9 cellular contexts compared by ENCODE assay signal in genomic region chr3:192802957-192803899, GRCh38.
A peak's percentile ranks its signal among the peaks of the same experiment; 100 is the strongest.
DNase-seq lines count a peak whose midpoint lies in the region; ATAC-seq and TF ChIP-seq lines count a peak whose summit lies in the region.
"Had no signal": no experiment of that assay in that cellular context is flagged by ENCODE, and none has a peak within 500 bp of the region (broad histone marks: within the 10 kb centered on the region; RNA-seq: fewer than 3 reads in every experiment).

No MANE protein-coding gene starts in this region.

- no TSS peak for BruUV-seq in Panc1 (replicated peaks; lab: Mats Ljungman, UMichigan)

- no peak for TF ChIP-seq POLR2A in esophagus squamous epithelium (IDR thresholded peaks at IDR 0.05)

- H2BK12ac ChIP-seq in neuronal stem cell (ENCODE audit: low read length): no peak overlapping the region

- no peak overlapping the region for H2AFZ ChIP-seq in neuronal stem cell (ENCODE audit: low read length)

- no peak overlapping the region for H3K27ac ChIP-seq in Panc1 (ENCODE audit: low read length)
- no peak overlapping the region for H3K27ac ChIP-seq in esophagus squamous epithelium
- H3K27ac ChIP-seq in neuronal stem cell (replicated peaks; ENCODE audit: low read length): no peak overlapping the region

- H3K18ac ChIP-seq in neuronal stem cell (ENCODE audit: low read length): no peak overlapping the region

- no peak overlapping the region for H4K91ac ChIP-seq in neuronal stem cell (ENCODE audit: low read depth, low read length, poor library complexity)

- no peak overlapping the region for H2BK5ac ChIP-seq in neuronal stem cell (ENCODE audit: low read length)

- CTCF ChIA-PET in Panc1 (lab: Charles Lee): interaction anchor here (0.6 to 1.5 kb wide), 5 partner anchors 10 to 769 kb away, joined by 3 to 6 read pairs (median 3); no protein-coding TSS in a partner anchor

- POLR2A ChIA-PET in Panc1 (lab: Charles Lee): no interaction called here

- H2BK15ac ChIP-seq in neuronal stem cell (ENCODE audit: low read length): no peak overlapping the region

- no peak overlapping the region for H3K9ac ChIP-seq in neuronal stem cell (ENCODE audit: low read depth, low read length, poor library complexity)

- no peak overlapping the region for H3K4ac ChIP-seq in neuronal stem cell (ENCODE audit: low read length)

- ATAC-seq in GM18909 (IDR thresholded peaks at IDR 0.05; ENCODE audit: poor library complexity, unreplicated experiment) (peak; percentile 69), Panc1 (peak; percentile 83)

- in situ Hi-C loops in Panc1 (cut with HindIII; ENCODE audit: low pct_unique_long_range_greater_than_20kb, low sequenced_read_pairs): no loop called here

- H2AK5ac ChIP-seq in neuronal stem cell (ENCODE audit: low read depth, low read length): no peak overlapping the region

- H3K36me3 ChIP-seq in Panc1 (ENCODE audit: control insufficient read depth, insufficient read depth, low read length) (no peaks in the 10 kb centered on the region), esophagus squamous epithelium (peaks cover 0 to 9% (median 0%) of the 10 kb centered on the region in 3 donors), neuronal stem cell (replicated peaks in 1 of 2; ENCODE audit: control insufficient read depth in 2 of 2, insufficient read depth in 2 of 2, low read length in 2 of 2) (peaks cover 5 to 6% of the 10 kb centered on the region in 2 donors)

- no peak overlapping the region for H3K23ac ChIP-seq in neuronal stem cell (ENCODE audit: low read depth, low read length, poor library complexity)

- no peak overlapping the region for H3K14ac ChIP-seq in neuronal stem cell (ENCODE audit: low read length)

- no peaks in the 10 kb centered on the region for H3K79me1 ChIP-seq in neuronal stem cell (ENCODE audit: low read depth, low read length)

- DNase-seq in AML-193 (lab: John Stamatoyannopoulos, UW): peak; percentile 55 to 61
- DNase-seq in Kasumi-1 (lab: John Stamatoyannopoulos, UW): peak; percentile 65 to 82
- DNase-seq in Panc1 (ENCODE audit: low read depth, low spot score): no peak
- no peak for DNase-seq in esophagus squamous epithelium (lab: John Stamatoyannopoulos, UW)
- peak; percentile 29 for DNase-seq in neuronal stem cell (ENCODE audit: low spot score)
- DNase-seq in ureter (ENCODE audit: low spot score): no peak
- no peak for DNase-seq in HK-2 (ENCODE audit: unreplicated experiment)

- intact Hi-C loops in Panc1 (cut with micrococcal nuclease; ENCODE audit: unreplicated experiment): loop anchor here (1.0 to 2.0 kb wide), 2 partner anchors 237 to 336 kb away; no protein-coding TSS in a partner anchor
- intact Hi-C loops in esophagus squamous epithelium (cut with DNase I): loop anchor here (5.0 to 10.0 kb wide), 2 partner anchors 236 to 338 kb away; no protein-coding TSS in a partner anchor

- 49 to 56% methylated on average over 7 of the region's 7 CpGs for WGBS in esophagus squamous epithelium, 2 donors
- no CpG with 5 or more reads among the region's 7 CpGs for whole genome bisulfite sequencing in neuronal stem cell (ENCODE audit: extremely low coverage in 2 of 2, insufficient read length in 2 of 2, insufficient replicate concordance in 1 of 2), 2 donors

- H3K4me1 ChIP-seq in Panc1 (ENCODE audit: control insufficient read depth, insufficient read depth, low read length) (no peaks in the 10 kb centered on the region), esophagus squamous epithelium (no peaks in the 10 kb centered on the region), neuronal stem cell (ENCODE audit: control insufficient read depth in 2 of 2, insufficient read depth in 1 of 2, low read depth in 1 of 2, low read length in 2 of 2) (peaks cover 0 to 3% of the 10 kb centered on the region in 2 donors)

- peak; percentile 76; the same call in 1 of the 2 replicates for TF ChIP-seq CTCF in Panc1 (IDR thresholded peaks at IDR 0.05)
- TF ChIP-seq CTCF in esophagus squamous epithelium (IDR thresholded peaks at IDR 0.05): peak in 4 of 6 experiments; percentile 39 to 57 (median 40)

- H3K4me2 ChIP-seq in neuronal stem cell (ENCODE audit: insufficient read depth, low read length, poor library complexity, severe bottlenecking): no peak overlapping the region

- H3K9me3 ChIP-seq in Panc1 (ENCODE audit: control insufficient read depth, insufficient read depth, low read depth, low read length): no peaks in the 10 kb centered on the region
- no peaks in the 10 kb centered on the region for H3K9me3 ChIP-seq in esophagus squamous epithelium
- no peaks in the 10 kb centered on the region for H3K9me3 ChIP-seq in neuronal stem cell (replicated peaks in 1 of 2; ENCODE audit: control insufficient read depth in 2 of 2, insufficient read depth in 1 of 2, low read depth in 1 of 2, low read length in 2 of 2)
- H3K9me3 ChIP-seq: HAP-1 had no signal

- H3K27me3 ChIP-seq in Panc1 (ENCODE audit: control insufficient read depth, insufficient read depth, low read length) (no peaks in the 10 kb centered on the region), esophagus squamous epithelium (no peaks in the 10 kb centered on the region), neuronal stem cell (ENCODE audit: control insufficient read depth in 3 of 3, insufficient read depth in 3 of 3, low read depth in 1 of 3, low read length in 3 of 3) (no peaks in the 10 kb centered on the region)

- no peak overlapping the region for H4K8ac ChIP-seq in neuronal stem cell (ENCODE audit: low read depth, low read length)

- no peak overlapping the region for H2BK120ac ChIP-seq in neuronal stem cell (ENCODE audit: low read depth, low read length)

- H3K4me3 ChIP-seq in Panc1 (ENCODE audit: low read depth in 2 of 2, low read length in 2 of 2): no peak overlapping the region
- no peak overlapping the region for H3K4me3 ChIP-seq in esophagus squamous epithelium
- H3K4me3 ChIP-seq in neuronal stem cell (ENCODE audit: low read length in 2 of 2): no peak overlapping the region
- H3K4me3 ChIP-seq: HAP-1 had no signal

Comparison
In these comparisons a context has a peak if more than half of its experiments do, and no peak if none do; other contexts are left out.
1. DNase-seq: peak in AML-193 (2 of 2), Kasumi-1 (2 of 2) and neuronal stem cell (single experiment); none in Panc1 (single experiment), esophagus squamous epithelium (single experiment), ureter (single experiment) and HK-2 (single experiment).